9 cellular contexts compared by ENCODE assay signal in the genomic region with DNA sequence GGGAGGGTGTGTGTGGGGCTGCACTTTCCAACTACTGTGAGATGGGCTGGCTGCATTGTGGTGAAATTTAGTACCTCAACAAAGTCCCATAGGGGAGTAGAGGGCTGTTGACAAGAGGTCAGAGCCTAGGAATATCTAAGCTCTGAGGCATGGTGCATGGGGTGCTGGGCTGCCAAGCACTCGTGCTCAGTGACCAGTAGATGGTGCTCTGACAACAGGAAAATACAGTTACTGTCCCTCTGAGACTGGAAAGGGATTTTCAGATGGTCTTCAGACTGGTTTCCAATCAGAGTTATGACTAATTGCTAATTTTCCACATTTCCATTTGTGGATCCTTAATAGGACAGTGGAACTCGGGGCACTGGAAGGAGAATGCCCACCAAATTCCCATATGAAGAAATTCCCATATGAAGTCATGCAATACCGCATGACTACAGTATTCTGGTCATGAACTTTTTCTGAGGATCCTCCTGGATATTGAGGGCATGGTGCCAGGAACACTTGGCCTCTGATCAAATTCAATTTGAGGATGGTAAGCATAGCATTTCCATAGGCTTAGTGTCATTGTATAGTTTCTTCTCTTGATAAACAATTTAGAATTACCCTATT. TPM values are rescaled to one million over a fixed set of nuclear protein-coding genes. Genes with fewer than 3 reads are reported as not detected.
A peak's percentile ranks its signal among the peaks of the same experiment; 100 is the strongest.
DNase-seq lines count a peak whose midpoint lies in the region; ATAC-seq, FAIRE-seq and TF ChIP-seq lines count a peak whose summit lies in the region.
"Had no signal": no experiment of that assay in that cellular context is flagged by ENCODE, and none has a peak within 500 bp of the region (broad histone marks: within the 10 kb centered on the region; RNA-seq: fewer than 3 reads in every experiment).

No MANE protein-coding gene starts in this region.

- CTCF ChIA-PET in K562 (lab: Yijun Ruan, JAX; ENCODE audit: low intra/inter-chr PET ratio): interaction anchor here (0.7 to 3.4 kb wide), 5 partner anchors 25 to 601 kb away, joined by 3 to 28 read pairs (median 5); no protein-coding TSS in a partner anchor

- H3K36me3 ChIP-seq in OCI-LY3 (replicated peaks; ENCODE audit: low read depth, low read length) (no peaks in the 10 kb centered on the region), K562 (ENCODE audit: control insufficient read depth, insufficient read depth, low read length) (no peaks in the 10 kb centered on the region)

- H3K9me1 ChIP-seq in K562 (ENCODE audit: control insufficient read depth, insufficient read depth, low read length): no peaks in the 10 kb centered on the region

- H3K79me2 ChIP-seq in OCI-LY3 (ENCODE audit: low read length): no peaks in the 10 kb centered on the region
- H3K79me2 ChIP-seq in K562 (ENCODE audit: control insufficient read depth, insufficient read depth, low read length): no peaks in the 10 kb centered on the region

- H3K4me3 ChIP-seq in OCI-LY3 (ENCODE audit: low read length): no peak overlapping the region
- no peak overlapping the region for H3K4me3 ChIP-seq in K562

- in situ Hi-C loops in KBM-7 (cut with MboI; ENCODE audit: low pct_unique_long_range_greater_than_20kb, low sequenced_read_pairs) (loop anchor here (25.0 kb wide), 1 partner anchor 583 kb away; the partner anchor contains the start of gene ZNF648), K562 (cut with MboI) (loop anchor here (5.0 to 10.0 kb wide), 2 partner anchors 463 to 586 kb away; partner anchors contain the start of gene ZNF648)

- no peaks in the 10 kb centered on the region for H3K9me3 Mint-ChIP-seq in stimulated activated effector memory CD8-positive, alpha-beta T cell treated with anti-CD3 and anti-CD28 coated beads, Interleukin-12 subunit alpha, Interleukin-12 subunit beta, amount 100 ng/mL, for 72 hours
- H3K9me3 Mint-ChIP-seq: dendritic cell treated with granulocyte-macrophage colony-stimulating factor and Interleukin-4, amounts not matched to agents 40 ng/mL and 50 ng/mL, for 4 days had no signal

- H3K27ac Mint-ChIP-seq in stimulated activated effector memory CD8-positive, alpha-beta T cell treated with anti-CD3 and anti-CD28 coated beads, Interleukin-12 subunit alpha, Interleukin-12 subunit beta, amount 100 ng/mL, for 72 hours: no peak overlapping the region
- H3K27ac Mint-ChIP-seq: dendritic cell treated with granulocyte-macrophage colony-stimulating factor and Interleukin-4, amounts not matched to agents 40 ng/mL and 50 ng/mL, for 4 days had no signal

- TF ChIP-seq EP300 in K562 (IDR thresholded peaks at IDR 0.05; ENCODE audit: low read length): no peak

- H3K27me3 ChIP-seq in OCI-LY3 (ENCODE audit: low read depth, low read length) (peaks cover 55% of the 10 kb centered on the region), K562 (ENCODE audit: control insufficient read depth in 2 of 2, insufficient read depth in 2 of 2, low read length in 2 of 2) (peaks cover 16 to 32% of the 10 kb centered on the region in 2 experiments)

- 2% methylated on average over 3 of the region's 3 CpGs for WGBS in K562 (ENCODE audit: insufficient coverage, low coverage, missing lambda C conversion rate)

- ATAC-seq in GM21367 (IDR thresholded peaks at IDR 0.05; ENCODE audit: unreplicated experiment) (peak; percentile 70), K562 (peak; percentile 92)
- peak; percentile 39 for ATAC-seq in stimulated activated effector memory CD8-positive, alpha-beta T cell treated with anti-CD3 and anti-CD28 coated beads, Interleukin-12 subunit alpha, Interleukin-12 subunit beta, amount 100 ng/mL, for 72 hours

- H3K4me2 ChIP-seq in OCI-LY3 (ENCODE audit: low read length) (no peak overlapping the region), K562 (ENCODE audit: insufficient read depth, low read length) (no peak overlapping the region)

- H3K9ac ChIP-seq in OCI-LY3 (ENCODE audit: low read length) (no peak overlapping the region), K562 (ENCODE audit: insufficient read depth in 1 of 2, low read depth in 2 of 2, low read length in 2 of 2) (no peak overlapping the region)

- H4K20me1 ChIP-seq in OCI-LY3 (ENCODE audit: insufficient read depth, low read length) (no peaks in the 10 kb centered on the region), K562 (replicated peaks; ENCODE audit: control insufficient read depth, insufficient read depth, low read length) (0 out of 2 replicates have a peak, but pooled peaks cover 3% of the 10 kb centered on the region)

- TF ChIP-seq CTCF in OCI-LY3 (IDR thresholded peaks at IDR 0.05; ENCODE audit: low read depth, low read length) (peak; percentile 96), K562 (IDR thresholded peaks at IDR 0.05 in 2 of 3, conservative IDR thresholded peaks at IDR 0.05 in 1 of 3; ENCODE audit: insufficient read depth in 2 of 3, low read depth in 1 of 3, low read length in 3 of 3) (peak; percentile 73 to 89 (median 89))

- peaks cover 11% of the 10 kb centered on the region for H3K4me1 Mint-ChIP-seq in stimulated activated effector memory CD8-positive, alpha-beta T cell treated with anti-CD3 and anti-CD28 coated beads, Interleukin-12 subunit alpha, Interleukin-12 subunit beta, amount 100 ng/mL, for 72 hours

- no peaks in the 10 kb centered on the region for H3K4me1 ChIP-seq in OCI-LY3 (ENCODE audit: low read length)
- H3K4me1 ChIP-seq in K562 (replicated peaks in 1 of 2; ENCODE audit: control insufficient read depth in 2 of 2, insufficient read depth in 2 of 2, low read length in 2 of 2): peaks cover 0 to 10% of the 10 kb centered on the region in 2 experiments; a peak in 2 of 5 replicates

- no peak overlapping the region for H3K4me3 Mint-ChIP-seq in stimulated activated effector memory CD8-positive, alpha-beta T cell treated with anti-CD3 and anti-CD28 coated beads, Interleukin-12 subunit alpha, Interleukin-12 subunit beta, amount 100 ng/mL, for 72 hours
- H3K4me3 Mint-ChIP-seq: dendritic cell treated with granulocyte-macrophage colony-stimulating factor and Interleukin-4, amounts not matched to agents 40 ng/mL and 50 ng/mL, for 4 days had no signal

- BruUV-seq in K562 (replicated peaks; lab: Mats Ljungman, UMichigan): no TSS peak

- TF ChIP-seq POLR2A in K562 (conservative IDR thresholded peaks at IDR 0.05): no peak

- peak; percentile 56 for DNase-seq in ELF-1 (ENCODE audit: low read depth, low spot score)
- DNase-seq in KBM-7: peak; percentile 47
- DNase-seq in K562 (ENCODE audit: extremely low read depth in 1 of 4, low spot score in 3 of 4): peak; percentile 70 to 73 (median 71)
- DNase-seq in iPS-NIHi7 (ENCODE audit: extremely low spot score): peak; percentile 80
- no peak for DNase-seq in stimulated activated effector memory CD8-positive, alpha-beta T cell treated with anti-CD3 and anti-CD28 coated beads, Interleukin-12 subunit alpha, Interleukin-12 subunit beta, amount 100 ng/mL, for 72 hours (ENCODE audit: low spot score in 2 of 2)
- DNase-seq in activated CD8-positive, alpha-beta memory T cell treated with anti-CD3 and anti-CD28 coated beads, Interleukin-2, amount 50 U/mL, for 4 hours: no peak

- no peak overlapping the region for H3K27ac ChIP-seq in OCI-LY3 (ENCODE audit: low read length)
- H3K27ac ChIP-seq in K562 (ENCODE audit: extremely low read depth, low read depth, low read length): no peak overlapping the region

- intact Hi-C loops in K562 (cut with micrococcal nuclease): loop anchor here (1.0 kb wide), 3 partner anchors 458 to 602 kb away; no protein-coding TSS in a partner anchor

- H3K9me3 ChIP-seq in OCI-LY3 (ENCODE audit: insufficient read depth, low read length) (no peaks in the 10 kb centered on the region), K562 (replicated peaks; ENCODE audit: control insufficient read depth, insufficient read depth, low read depth, low read length) (no peaks in the 10 kb centered on the region)

- POLR2A ChIA-PET in K562 (lab: Yijun Ruan, JAX): interaction anchor here (1.0 kb wide), 1 partner anchor 458 kb away, joined by 4 read pairs; no protein-coding TSS in a partner anchor

- H2AFZ ChIP-seq in OCI-LY3 (ENCODE audit: low read depth, low read length): no peak overlapping the region
- H2AFZ ChIP-seq in K562 (ENCODE audit: low read depth, low read length): no peak overlapping the region

- FAIRE-seq in K562 (lab: Jason Lieb, UNC): peak; percentile 93

- no peaks in the 10 kb centered on the region for H3K36me3 Mint-ChIP-seq in stimulated activated effector memory CD8-positive, alpha-beta T cell treated with anti-CD3 and anti-CD28 coated beads, Interleukin-12 subunit alpha, Interleukin-12 subunit beta, amount 100 ng/mL, for 72 hours

- TF ChIP-seq RAD21 in K562 (CRISPR knock-in tag; conservative IDR thresholded peaks at IDR 0.05 in 1 of 2, IDR thresholded peaks at IDR 0.05 in 1 of 2): peak; percentile 88 to 91

TF ChIP-seq in K562, 482 proteins besides CTCF, POLR2A, EP300 and RAD21 (continues in another document):
- TF ChIP-seq ZNF785 (CRISPR knock-in tag; IDR thresholded peaks at IDR 0.05): no peak
- TF ChIP-seq MIER1 (IDR thresholded peaks at IDR 0.05; ENCODE audit: low read depth): no peak
- no peak for TF ChIP-seq CEBPG (CRISPR knock-in tag; IDR thresholded peaks at IDR 0.05)
- TF ChIP-seq CEBPG (tag; conservative IDR thresholded peaks at IDR 0.05 in 1 of 2, IDR thresholded peaks at IDR 0.05 in 1 of 2): 0 out of 4 replicates have a peak, but pooled peaks of 1 of the 2 experiments have one; percentile 10
- TF ChIP-seq SMC3 (conservative IDR thresholded peaks at IDR 0.05; ENCODE audit: insufficient read depth, low read depth, low read length): peak; percentile 65; the same call in 1 of the 2 replicates
- no peak for TF ChIP-seq ZNF23 (CRISPR knock-in tag; IDR thresholded peaks at IDR 0.05)
- peak; percentile 62; the same call in 1 of the 2 replicates for TF ChIP-seq STAG1 (CRISPR knock-in tag; IDR thresholded peaks at IDR 0.05; ENCODE audit: borderline replicate concordance)
- TF ChIP-seq CHD2 (IDR thresholded peaks at IDR 0.05; ENCODE audit: low read depth, low read length): no peak

RNA-seq across cellular contexts. Expression of gene CACNA1E, which starts 4.1 kb away (rescaled TPM):
- not detected in 2 replicates for total RNA-seq in K562 (2011; cell fraction: chromatin; rRNA removed; ENCODE audit: low replicate concordance)
- total RNA-seq in K562 (2011; cell fraction: nucleolus; rRNA removed): not detected in 2 replicates
- not detected in 2 replicates for total RNA-seq in K562 (2011; cell fraction: nucleoplasm; rRNA removed)
- total RNA-seq in K562 (2014; rRNA removed) (not detected in 2 replicates), K562 (2014; rRNA removed; fragmentation: Illumina TruSeq; extraction: Trizol) (not detected in 2 replicates), K562 (2015; rRNA removed; fragmentation: Illumina TruSeq; extraction: Trizol) (under 0.01 TPM in 1 of 2 replicates, not detected in the other), K562 (2021) (0.04 and 0.07 TPM in 2 replicates)
- polyA plus RNA-seq in K562 (2011; rRNA removed) (not detected in 2 replicates), K562 (2014; fragmentation: Illumina TruSeq; extraction: Trizol) (not detected in 2 replicates), K562 (2014; fragmentation: Nextera tagmentation; extraction: Ambion mirVana) (not detected), K562 (2014; rRNA removed) (not detected in 2 replicates)
- not detected in 2 replicates for polyA plus RNA-seq in K562 (2011; cell fraction: cytosol; rRNA removed)
- polyA plus RNA-seq in K562 (2011; cell fraction: nucleus; rRNA removed): 0.04 TPM in 1 of 2 replicates, not detected in the other
- polyA plus RNA-seq in K562 (2012): 0.01 and 0.04 TPM in 2 replicates
- polyA minus RNA-seq in K562 (2011; rRNA and poly(A)+ RNA removed): not detected in 2 replicates
- not detected in 2 replicates for polyA minus RNA-seq in K562 (2011; cell fraction: cytosol; rRNA and poly(A)+ RNA removed)
- under 0.01 TPM in 1 of 2 replicates, not detected in the other for polyA minus RNA-seq in K562 (2011; cell fraction: nucleus; rRNA and poly(A)+ RNA removed)

Comparison
In these comparisons a context has a peak if more than half of its experiments do, and no peak if none do; other contexts are left out.
1. DNase-seq: peak in ELF-1 (single experiment), KBM-7 (single experiment), K562 (4 of 4) and iPS-NIHi7 (single experiment); none in stimulated activated effector memory CD8-positive, alpha-beta T cell treated with anti-CD3 and anti-CD28 coated beads, Interleukin-12 subunit alpha, Interleukin-12 subunit beta, amount 100 ng/mL, for 72 hours (0 of 2) and activated CD8-positive, alpha-beta memory T cell treated with anti-CD3 and anti-CD28 coated beads, Interleukin-2, amount 50 U/mL, for 4 hours (single experiment).
2. ATAC-seq: peak in every context shown above with its lines; median percentile 92 in K562; 70 in GM21367; 39 in stimulated activated effector memory CD8-positive, alpha-beta T cell treated with anti-CD3 and anti-CD28 coated beads, Interleukin-12 subunit alpha, Interleukin-12 subunit beta, amount 100 ng/mL, for 72 hours.